Comparison of ENCODE assay signal across 18 cellular contexts in the genomic region with DNA sequence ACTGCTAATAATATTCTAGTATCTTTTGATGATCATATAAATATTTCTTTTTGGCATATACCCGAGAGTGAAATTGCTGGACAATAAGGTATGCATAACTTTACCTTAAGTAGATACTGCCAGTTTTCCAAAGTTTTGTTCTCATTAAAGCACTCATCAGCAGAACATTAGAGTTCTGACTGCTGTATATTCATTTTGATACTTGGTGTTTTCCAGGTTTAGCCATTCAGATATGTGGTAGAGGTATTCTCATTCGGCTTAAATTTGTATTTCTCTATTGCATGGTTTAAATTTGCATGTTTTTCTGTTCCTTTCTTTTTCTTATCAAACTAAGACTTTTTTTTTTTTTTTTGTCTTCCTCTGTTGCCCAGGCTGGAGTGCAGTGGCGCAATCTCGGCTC.
"Had no signal": no experiment of that assay in that cellular context is flagged by ENCODE, and none has a peak within 500 bp of the region (broad histone marks: within the 10 kb centered on the region; RNA-seq: fewer than 3 reads in every experiment).

No MANE protein-coding gene starts in this region.

- H3K4me3 ChIP-seq: esophagus squamous epithelium, mucosa of descending colon, ovary, right lobe of liver, smooth muscle cell had no signal

- FAIRE-seq: endothelial cell of umbilical vein, keratinocyte had no signal

- H3K4me2 ChIP-seq: smooth muscle cell had no signal

- DNase-seq: activated CD4-positive, alpha-beta T cell treated with anti-CD3 and anti-CD28 coated beads, Interleukin-2, amount 50 U/mL, for 1 hour; activated CD8-positive, alpha-beta memory T cell treated with anti-CD3 and anti-CD28 coated beads for 24 hours; activated gamma-delta T cell treated with Interleukin-2 at 50 U/mL for 16 hours; activated naive CD8-positive, alpha-beta T cell treated with anti-CD3 and anti-CD28 coated beads, Interleukin-2, amount 10 ng/mL, durations not matched to agents 7 days and 5 days; cortex of kidney; effector CD4-positive, alpha-beta T cell; esophagus squamous epithelium; hippocampal formation; left ventricle myocardium superior; mucosa of descending colon; naive thymus-derived CD4-positive, alpha-beta T cell; ovary; right lobe of liver; stimulated activated CD4-positive, alpha-beta T cell treated with anti-CD3 and anti-CD28 coated beads, Interleukin-4, amount 100 ng/mL, for 4 hours; stimulated activated CD8-positive, alpha-beta memory T cell treated with anti-CD3 and anti-CD28 coated beads, Interleukin-4, amount 100 ng/mL, for 48 hours had no signal

- ATAC-seq: left ventricle myocardium superior; mucosa of descending colon; naive thymus-derived CD4-positive, alpha-beta T cell; right lobe of liver had no signal

- H3K27me3 ChIP-seq: esophagus squamous epithelium, ovary, right lobe of liver had no signal

- H3K9me3 ChIP-seq: esophagus squamous epithelium, mucosa of descending colon, ovary, right lobe of liver had no signal

- H3K27ac ChIP-seq: esophagus squamous epithelium, ovary, right lobe of liver had no signal

- H3K36me3 ChIP-seq: ovary, right lobe of liver had no signal

- H3K4me1 ChIP-seq: right lobe of liver had no signal
